ENCODE assay signal across 18 cellular contexts in genomic region chr17:77496831-77497577, GRCh38.
A peak's percentile ranks its signal among the peaks of the same experiment; 100 is the strongest.
DNase-seq lines count a peak whose midpoint lies in the region; ATAC-seq and TF ChIP-seq lines count a peak whose summit lies in the region.
"Had no signal": no experiment of that assay in that cellular context is flagged by ENCODE, and none has a peak within 500 bp of the region (broad histone marks: within the 10 kb centered on the region; RNA-seq: fewer than 3 reads in every experiment).

No MANE protein-coding gene starts in this region.

- no peaks in the 10 kb centered on the region for H3K27me3 Mint-ChIP-seq in activated CD4-positive, alpha-beta memory T cell treated with anti-CD3 and anti-CD28 coated beads for 36 hours
- H3K27me3 Mint-ChIP-seq in naive thymus-derived CD4-positive, alpha-beta T cell = no peaks in the 10 kb centered on the region
- H3K27me3 Mint-ChIP-seq: activated naive CD4-positive, alpha-beta T cell treated with anti-CD3 and anti-CD28 coated beads, Interleukin-2, amount 50 U/mL, for 24 hours; effector memory CD8-positive, alpha-beta T cell had no signal

- H3K4me3 Mint-ChIP-seq in activated CD4-positive, alpha-beta memory T cell treated with anti-CD3 and anti-CD28 coated beads for 36 hours = no peak overlapping the region
- no peak overlapping the region for H3K4me3 Mint-ChIP-seq in naive thymus-derived CD4-positive, alpha-beta T cell
- H3K4me3 Mint-ChIP-seq: activated naive CD4-positive, alpha-beta T cell treated with anti-CD3 and anti-CD28 coated beads, Interleukin-2, amount 50 U/mL, for 24 hours; effector memory CD8-positive, alpha-beta T cell had no signal

- no peaks in the 10 kb centered on the region for H3K9me3 ChIP-seq in naive thymus-derived CD4-positive, alpha-beta T cell (ENCODE audit: control insufficient read depth in 2 of 3, low read length in 3 of 3)
- H3K9me3 ChIP-seq in BE2C = no peaks in the 10 kb centered on the region
- H3K9me3 ChIP-seq: mucosa of descending colon, neutrophil, thoracic aorta had no signal

- CTCF ChIA-PET in activated CD4-positive, alpha-beta memory T cell treated with anti-CD3 and anti-CD28 coated beads for 36 hours (lab: Charles Lee) = interaction anchor here (1.3 to 10.1 kb wide), 3 partner anchors 25 to 96 kb away, joined by 4 to 209 read pairs (median 88); no protein-coding TSS in a partner anchor
- CTCF ChIA-PET in naive thymus-derived CD4-positive, alpha-beta T cell (lab: Charles Lee) = interaction anchor here (3.0 to 4.0 kb wide), 3 partner anchors 67 to 166 kb away, joined by 26 to 45 read pairs (median 39); no protein-coding TSS in a partner anchor

- H3K4me1 ChIP-seq in naive thymus-derived CD4-positive, alpha-beta T cell (ENCODE audit: control insufficient read depth in 2 of 2, insufficient read depth in 2 of 2, low read length in 2 of 2) = peaks cover 11 to 12% of the 10 kb centered on the region in 2 donors
- H3K4me1 ChIP-seq in BE2C = no peaks in the 10 kb centered on the region

- TF ChIP-seq CTCF in BE2C (IDR thresholded peaks at IDR 0.05; ENCODE audit: low read depth, low read length) = no peak

- DNase-seq in left ventricle myocardium superior (peak; percentile 27), Right ventricle myocardium superior (no peak), COLO829 (ENCODE audit: low spot score) (no peak), BE2C (no peak)
- DNase-seq in activated CD4-positive, alpha-beta memory T cell treated with anti-CD3 and anti-CD28 coated beads for 36 hours = peak; percentile 7
- peak in 1 of 9 donors; percentile 3 for DNase-seq in naive thymus-derived CD4-positive, alpha-beta T cell
- DNase-seq: activated CD8-positive, alpha-beta memory T cell treated with anti-CD3 and anti-CD28 coated beads, Interleukin-2, amount 50 U/mL, for 4 hours; effector memory CD8-positive, alpha-beta T cell; GM23248; NCI-H1417 treated with DMSO at 0.1 percent for 48 hours; NCI-H69; retina had no signal

- POLR2A ChIA-PET in activated CD4-positive, alpha-beta memory T cell treated with anti-CD3 and anti-CD28 coated beads for 36 hours (lab: Charles Lee) = no interaction called here
- POLR2A ChIA-PET in naive thymus-derived CD4-positive, alpha-beta T cell (lab: Charles Lee) = interaction anchor here (0.6 to 4.3 kb wide), 6 partner anchors 43 to 218 kb away, joined by 3 to 41 read pairs (median 4); no protein-coding TSS in a partner anchor

- H3K4me3 ChIP-seq in naive thymus-derived CD4-positive, alpha-beta T cell (ENCODE audit: low read length) = no peak overlapping the region
- H3K4me3 ChIP-seq in BE2C (ENCODE audit: low read depth, low read length) = no peak overlapping the region
- H3K4me3 ChIP-seq: GM23248, mucosa of descending colon, thoracic aorta had no signal

- intact Hi-C loops in left ventricle myocardium superior (cut with micrococcal nuclease) (no loop called here), Right ventricle myocardium superior (cut with DNase I) (no loop called here)
- intact Hi-C loops in activated CD4-positive, alpha-beta memory T cell treated with anti-CD3 and anti-CD28 coated beads for 36 hours (cut with micrococcal nuclease) = no loop called here
- intact Hi-C loops in naive thymus-derived CD4-positive, alpha-beta T cell (cut with micrococcal nuclease) = no loop called here

- H3K27me3 ChIP-seq in naive thymus-derived CD4-positive, alpha-beta T cell (ENCODE audit: control insufficient read depth in 2 of 2, insufficient read depth in 2 of 2, low read length in 2 of 2) = no peaks in the 10 kb centered on the region
- H3K27me3 ChIP-seq in BE2C = no peaks in the 10 kb centered on the region
- H3K27me3 ChIP-seq: neutrophil had no signal

- ATAC-seq in left ventricle myocardium superior (no peak), Right ventricle myocardium superior (ENCODE audit: poor library complexity) (no peak), GM21723 (IDR thresholded peaks at IDR 0.05; ENCODE audit: unreplicated experiment) (no peak)
- no peak for ATAC-seq in naive thymus-derived CD4-positive, alpha-beta T cell
- ATAC-seq: effector memory CD8-positive, alpha-beta T cell; mucosa of descending colon; Right ventricle myocardium inferior had no signal

- peaks cover 10% of the 10 kb centered on the region for H3K4me1 Mint-ChIP-seq in activated CD4-positive, alpha-beta memory T cell treated with anti-CD3 and anti-CD28 coated beads for 36 hours (ENCODE audit: low read depth)
- peaks cover 5 to 38% (median 12%) of the 10 kb centered on the region in 7 donors for H3K4me1 Mint-ChIP-seq in naive thymus-derived CD4-positive, alpha-beta T cell

- H3K36me3 ChIP-seq in naive thymus-derived CD4-positive, alpha-beta T cell (ENCODE audit: control insufficient read depth in 2 of 3, insufficient read depth in 3 of 3, low read length in 3 of 3) = peaks cover 7 to 96% (median 21%) of the 10 kb centered on the region in 3 experiments
- peaks cover 75% of the 10 kb centered on the region for H3K36me3 ChIP-seq in BE2C

- H3K36me3 Mint-ChIP-seq in activated CD4-positive, alpha-beta memory T cell treated with anti-CD3 and anti-CD28 coated beads for 36 hours = peaks cover 30% of the 10 kb centered on the region
- peaks cover 6 to 31% (median 14%) of the 10 kb centered on the region in 5 donors for H3K36me3 Mint-ChIP-seq in naive thymus-derived CD4-positive, alpha-beta T cell

- no peak overlapping the region for H3K27ac Mint-ChIP-seq in activated CD4-positive, alpha-beta memory T cell treated with anti-CD3 and anti-CD28 coated beads for 36 hours
- H3K27ac Mint-ChIP-seq in naive thymus-derived CD4-positive, alpha-beta T cell = peak overlapping the region in 4 of 9 donors; percentile 12 to 62 (median 31)
- H3K27ac Mint-ChIP-seq: activated naive CD4-positive, alpha-beta T cell treated with anti-CD3 and anti-CD28 coated beads, Interleukin-2, amount 50 U/mL, for 24 hours; effector memory CD8-positive, alpha-beta T cell had no signal

- H3K27ac ChIP-seq in naive thymus-derived CD4-positive, alpha-beta T cell (ENCODE audit: low read depth, low read length) = peak overlapping the region; percentile 47
- H3K27ac ChIP-seq: GM23248, neutrophil, thoracic aorta had no signal

- no peaks in the 10 kb centered on the region for H3K9me3 Mint-ChIP-seq in activated CD4-positive, alpha-beta memory T cell treated with anti-CD3 and anti-CD28 coated beads for 36 hours
- peaks cover 0 to 4% (median 0%) of the 10 kb centered on the region in 11 donors for H3K9me3 Mint-ChIP-seq in naive thymus-derived CD4-positive, alpha-beta T cell
- H3K9me3 Mint-ChIP-seq: activated naive CD4-positive, alpha-beta T cell treated with anti-CD3 and anti-CD28 coated beads, Interleukin-2, amount 50 U/mL, for 24 hours; effector memory CD8-positive, alpha-beta T cell had no signal

Comparison
In these comparisons a context has a peak if more than half of its experiments do, and no peak if none do; other contexts are left out.
1. DNase-seq: peak in left ventricle myocardium superior (single experiment) and activated CD4-positive, alpha-beta memory T cell treated with anti-CD3 and anti-CD28 coated beads for 36 hours (single experiment); none in Right ventricle myocardium superior (single experiment), COLO829 (single experiment) and BE2C (single experiment).